ENCODE assay signal across 8 cellular contexts in genomic region chr7:44750921-44751571, GRCh38. TPM values are rescaled to one million over a fixed set of nuclear protein-coding genes. Genes with fewer than 3 reads are reported as not detected.
DNase-seq lines count a peak whose midpoint lies in the region; ATAC-seq and TF ChIP-seq lines count a peak whose summit lies in the region.

No MANE protein-coding gene starts in this region.

- no peaks in the 10 kb centered on the region for H3K9me3 Mint-ChIP-seq in CD4-positive, alpha-beta T cell

- H3K27ac Mint-ChIP-seq in CD4-positive, alpha-beta T cell, result peak overlapping the region; percentile 86

- POLR2A ChIA-PET in CD4-positive, alpha-beta T cell (lab: Charles Lee), result interaction anchor here (1.2 to 3.3 kb wide), 7 partner anchors 17 to 169 kb away, joined by 4 to 32 read pairs (median 9); partner anchors contain the start of genes H2AZ2, OGDH and TMED4

- intact Hi-C loops in CD4-positive, alpha-beta T cell (cut with DNase I, micrococcal nuclease), result loop anchor here in 1 of 2 experiments (5.0 kb wide), 1 partner anchor 169 kb away; the partner anchor contains the start of gene TMED4
- intact Hi-C loops in stomach (cut with DNase I; ENCODE audit: low total_unique reads), result no loop called here
- intact Hi-C loops in posterior cingulate gyrus (cut with DNase I), result no loop called here

- no peaks in the 10 kb centered on the region for H3K27me3 ChIP-seq in CD4-positive, alpha-beta T cell (ENCODE audit: control insufficient read depth, insufficient read depth, low read length)
- H3K27me3 ChIP-seq in iPS-15b (ENCODE audit: control insufficient read depth, insufficient read depth, low read length) (no peaks in the 10 kb centered on the region), stomach (no peaks in the 10 kb centered on the region), upper lobe of left lung (no peaks in the 10 kb centered on the region)

- no peak for TF ChIP-seq POLR2A in stomach (IDR thresholded peaks at IDR 0.05)
- no peak for TF ChIP-seq POLR2A in upper lobe of left lung (IDR thresholded peaks at IDR 0.05)

- H3K4me3 Mint-ChIP-seq in CD4-positive, alpha-beta T cell, result peak overlapping the region; percentile 84

- H3K27me3 Mint-ChIP-seq in CD4-positive, alpha-beta T cell, result no peaks in the 10 kb centered on the region

- peaks cover 17% of the 10 kb centered on the region for H3K4me1 ChIP-seq in iPS-15b (ENCODE audit: control insufficient read depth, insufficient read depth, low read length)
- peaks cover 37 to 71% (median 54%) of the 10 kb centered on the region in 4 donors for H3K4me1 ChIP-seq in stomach
- H3K4me1 ChIP-seq in upper lobe of left lung, result peaks cover 52 to 67% (median 56%) of the 10 kb centered on the region in 4 donors

- peak overlapping the region; percentile 68 for H3K27ac ChIP-seq in CD4-positive, alpha-beta T cell (ENCODE audit: low read depth, low read length)
- H3K27ac ChIP-seq in stomach (peak overlapping the region in 3 of 5 donors; percentile 4 to 38 (median 5)), upper lobe of left lung (peak overlapping the region in 2 of 4 donors; percentile 10 to 97)

- peak overlapping the region; percentile 60 for H3K9ac ChIP-seq in iPS-15b (ENCODE audit: low read depth, low read length)

- whole genome bisulfite sequencing in stomach, 5 donors, result 44 to 51% (median 46%) methylated on average over 3 to 6 of the region's 6 CpGs
- WGBS in upper lobe of left lung, 2 donors, result 45 to 100% methylated on average over 1 to 6 of the region's 6 CpGs

- no peak overlapping the region for H3K4me3 ChIP-seq in iPS-15b (ENCODE audit: low read depth, low read length)
- H3K4me3 ChIP-seq in stomach, result peak overlapping the region in 1 of 4 donors; percentile 78
- H3K4me3 ChIP-seq in upper lobe of left lung, result peak overlapping the region in 1 of 4 donors; percentile 99

- H3K9me3 ChIP-seq in CD4-positive, alpha-beta T cell (ENCODE audit: control insufficient read depth, low read length), result no peaks in the 10 kb centered on the region
- H3K9me3 ChIP-seq in iPS-15b (ENCODE audit: control insufficient read depth, insufficient read depth, low read length) (no peaks in the 10 kb centered on the region), stomach (no peaks in the 10 kb centered on the region), upper lobe of left lung (no peaks in the 10 kb centered on the region)

- peaks cover 46% of the 10 kb centered on the region for H3K4me1 Mint-ChIP-seq in CD4-positive, alpha-beta T cell (ENCODE audit: low read depth)

- CTCF ChIA-PET in CD4-positive, alpha-beta T cell (lab: Charles Lee), result interaction anchor here (0.6 to 1.6 kb wide), 3 partner anchors 17 to 163 kb away, joined by 3 to 5 read pairs (median 4); no protein-coding TSS in a partner anchor

- no peak for TF ChIP-seq CTCF in CD4-positive, alpha-beta T cell (IDR thresholded peaks at IDR 0.05)
- TF ChIP-seq CTCF in stomach (IDR thresholded peaks at IDR 0.05) (no peak), upper lobe of left lung (IDR thresholded peaks at IDR 0.05) (no peak)

- TF ChIP-seq EP300 in stomach (IDR thresholded peaks at IDR 0.05) (no peak), upper lobe of left lung (IDR thresholded peaks at IDR 0.05) (no peak)

- DNase-seq in CD4-positive, alpha-beta T cell, result peak in 6 of 10 experiments; percentile 15 to 42 (median 32)
- DNase-seq in activated CD4-positive, alpha-beta T cell treated with anti-CD3 and anti-CD28 coated beads for 4 hours, result peak; percentile 55 to 65
- DNase-seq in stomach, result no peak
- DNase-seq in posterior cingulate gyrus, result no peak
- DNase-seq in upper lobe of left lung, result no peak

- peak; percentile 38 for ATAC-seq in CD4-positive, alpha-beta T cell (ENCODE audit: poor library complexity)
- ATAC-seq in GM19324 (IDR thresholded peaks at IDR 0.05; ENCODE audit: low FRiP score, unreplicated experiment) (peak; percentile 22), HG03378 (IDR thresholded peaks at IDR 0.05; ENCODE audit: unreplicated experiment) (peak; percentile 84), upper lobe of left lung (ENCODE audit: low FRiP score in 2 of 2) (no peak)

- H3K36me3 Mint-ChIP-seq in CD4-positive, alpha-beta T cell (ENCODE audit: low read depth), result peaks cover 12% of the 10 kb centered on the region

- H3K36me3 ChIP-seq in iPS-15b (ENCODE audit: control insufficient read depth, insufficient read depth, low read length), result peaks cover 5% of the 10 kb centered on the region
- H3K36me3 ChIP-seq in stomach, result peaks cover 0 to 5% (median 0%) of the 10 kb centered on the region in 4 donors
- peaks cover 0 to 4% (median 1%) of the 10 kb centered on the region in 4 donors for H3K36me3 ChIP-seq in upper lobe of left lung

RNA-seq across cellular contexts. Expression of gene ZMIZ2, which starts 2.4 kb away (rescaled TPM):
- total RNA-seq in CD4-positive, alpha-beta T cell, result 10 to 100 TPM; 81.5 to 82.0 TPM
- total RNA-seq in stomach (100 to 1,000 TPM in 1 of 5 donors, 10 to 100 TPM in 4; 14.5 to 108 (median 45.1) TPM), upper lobe of left lung (100 to 1,000 TPM in 2 of 6 donors, 10 to 100 TPM in 4; 27.0 to 161 (median 85.7) TPM)
- 10 to 100 TPM; 18.0 to 32.3 (median 26.8) TPM for polyA plus RNA-seq in stomach

RNA-seq across cellular contexts. Expression of gene PPIA, which starts 45.4 kb away (rescaled TPM):
- 100 to 1,000 TPM; 410 to 423 TPM for total RNA-seq in CD4-positive, alpha-beta T cell
- total RNA-seq in stomach, result 1,000 to 10,000 TPM in 1 of 5 donors, 100 to 1,000 TPM in 4; 218 to 1,275 (median 564) TPM
- polyA plus RNA-seq in stomach, result 1,000 to 10,000 TPM; 2,273 to 3,648 (median 2,820) TPM
- total RNA-seq in upper lobe of left lung, result 1,000 to 10,000 TPM in 5 of 6 donors, 100 to 1,000 TPM in 1; 351 to 1,606 (median 1,253) TPM

Comparison
In these comparisons a context has a peak if more than half of its experiments do, and no peak if none do; other contexts are left out.
1. ATAC-seq: peak in CD4-positive, alpha-beta T cell (single experiment), GM19324 (single experiment) and HG03378 (single experiment); none in upper lobe of left lung (0 of 2).
2. DNase-seq: peak in CD4-positive, alpha-beta T cell (6 of 10) and activated CD4-positive, alpha-beta T cell treated with anti-CD3 and anti-CD28 coated beads for 4 hours (2 of 2); none in stomach (single experiment), posterior cingulate gyrus (0 of 10) and upper lobe of left lung (0 of 2).